1 cellular context compared by ENCODE assay signal in the genomic region with DNA sequence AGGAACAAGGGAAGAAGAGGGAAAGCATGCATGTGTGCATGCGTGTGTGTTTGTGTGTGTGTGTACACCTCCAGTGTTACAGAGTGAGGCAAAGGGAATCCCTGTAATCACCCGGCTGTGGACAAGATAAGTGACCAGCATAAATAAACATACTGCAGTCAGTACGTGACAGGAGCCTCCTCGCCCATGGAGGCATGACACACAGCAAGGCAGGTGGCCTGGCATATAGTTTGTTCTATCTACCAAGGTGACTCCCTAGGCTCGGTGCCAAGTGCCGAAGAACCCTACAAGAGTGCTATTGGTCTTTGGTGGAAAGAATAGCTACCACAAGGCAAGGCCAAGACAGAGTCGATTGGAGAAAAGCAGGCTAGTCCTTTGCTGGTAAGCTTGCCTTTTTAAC.
TF ChIP-seq lines count a peak whose summit lies in the region.

No MANE protein-coding gene starts in this region.

TF ChIP-seq in K562, 482 proteins besides CTCF, POLR2A, EP300 and RAD21:
- TF ChIP-seq ZNF644 (tag; IDR thresholded peaks at IDR 0.05; ENCODE audit: low read depth) (no peak), ZHX1 (conservative IDR thresholded peaks at IDR 0.05; ENCODE audit: low read length) (no peak), BRCA1 (IDR thresholded peaks at IDR 0.05) (no peak), BRCA1 (CRISPR knock-in tag; IDR thresholded peaks at IDR 0.05) (no peak), CHD7 (IDR thresholded peaks at IDR 0.05; ENCODE audit: low read depth, low read length) (no peak), HNRNPH1 (optimal IDR thresholded peaks at IDR 0.05; ENCODE audit: low read depth, low read length) (no peak), TEAD1 (CRISPR knock-in tag; IDR thresholded peaks at IDR 0.05) (no peak), ZNF41 (CRISPR knock-in tag; conservative IDR thresholded peaks at IDR 0.05) (no peak), ARID3B (CRISPR knock-in tag; IDR thresholded peaks at IDR 0.05; ENCODE audit: borderline replicate concordance) (no peak), CHD2 (IDR thresholded peaks at IDR 0.05; ENCODE audit: low read depth, low read length) (no peak), DACH1 (IDR thresholded peaks at IDR 0.05; ENCODE audit: partially characterized antibody) (no peak), ZNF239 (CRISPR knock-in tag; IDR thresholded peaks at IDR 0.05) (no peak), KLF16 (IDR thresholded peaks at IDR 0.05) (no peak)
- TF ChIP-seq, protein P1, sequence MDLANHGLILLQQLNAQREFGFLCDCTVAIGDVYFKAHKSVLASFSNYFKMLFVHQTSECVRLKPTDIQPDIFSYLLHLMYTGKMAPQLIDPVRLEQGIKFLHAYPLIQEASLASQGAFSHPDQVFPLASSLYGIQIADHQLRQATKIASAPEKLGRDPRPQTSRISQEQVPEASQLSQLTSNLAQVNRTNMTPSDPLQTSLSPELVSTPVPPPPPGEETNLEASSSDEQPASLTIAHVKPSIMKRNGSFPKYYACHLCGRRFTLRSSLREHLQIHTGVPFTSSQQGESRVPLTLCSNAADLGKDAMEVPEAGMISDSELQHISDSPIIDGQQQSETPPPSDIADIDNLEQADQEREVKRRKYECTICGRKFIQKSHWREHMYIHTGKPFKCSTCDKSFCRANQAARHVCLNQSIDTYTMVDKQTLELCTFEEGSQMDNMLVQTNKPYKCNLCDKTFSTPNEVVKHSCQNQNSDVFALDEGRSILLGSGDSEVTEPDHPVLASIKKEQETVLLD (IDR thresholded peaks at IDR 0.05): no peak
